27 cellular contexts compared by ENCODE assay signal in genomic region chr15:57443486-57443885, GRCh38.
"Had no signal": no experiment of that assay in that cellular context is flagged by ENCODE, and none has a peak within 500 bp of the region (broad histone marks: within the 10 kb centered on the region; RNA-seq: fewer than 3 reads in every experiment).

No MANE protein-coding gene starts in this region.

- H3K9me3 ChIP-seq: gastrocnemius medialis had no signal

- H3K27ac Mint-ChIP-seq: activated CD4-positive, alpha-beta memory T cell treated with anti-CD3 and anti-CD28 coated beads, Interleukin-2, amount 10 ng/mL, durations not matched to agents 7 days and 5 days; activated CD4-positive, alpha-beta T cell treated with anti-CD3 and anti-CD28 coated beads, Interleukin-2, amount 10 ng/mL, durations not matched to agents 7 days and 5 days; activated naive CD4-positive, alpha-beta T cell treated with anti-CD3 and anti-CD28 coated beads, Interleukin-2, amount 10 ng/mL, durations not matched to agents 7 days and 5 days; activated naive CD4-positive, alpha-beta T cell treated with anti-CD3 and anti-CD28 coated beads, Interleukin-2, amount 50 U/mL, for 72 hours; activated naive CD8-positive, alpha-beta T cell treated with anti-CD3 and anti-CD28 coated beads, Interleukin-2, amount 10 ng/mL, durations not matched to agents 7 days and 5 days; activated T-cell treated with anti-CD3 and anti-CD28 coated beads, Interleukin-2, amount 50 U/mL, for 24 hours; activated T-cell treated with anti-CD3 and anti-CD28 coated beads, Interleukin-2, amount 50 U/mL, for 72 hours; effector memory CD8-positive, alpha-beta T cell had no signal

- H3K36me3 ChIP-seq: brain microvascular endothelial cell, gastrocnemius medialis had no signal

- H3K9me3 Mint-ChIP-seq: activated CD4-positive, alpha-beta memory T cell treated with anti-CD3 and anti-CD28 coated beads, Interleukin-2, amount 10 ng/mL, durations not matched to agents 7 days and 5 days; activated CD4-positive, alpha-beta T cell treated with anti-CD3 and anti-CD28 coated beads, Interleukin-2, amount 10 ng/mL, durations not matched to agents 7 days and 5 days; activated naive CD4-positive, alpha-beta T cell treated with anti-CD3 and anti-CD28 coated beads, Interleukin-2, amount 10 ng/mL, durations not matched to agents 7 days and 5 days; activated naive CD4-positive, alpha-beta T cell treated with anti-CD3 and anti-CD28 coated beads, Interleukin-2, amount 50 U/mL, for 72 hours; activated naive CD8-positive, alpha-beta T cell treated with anti-CD3 and anti-CD28 coated beads, Interleukin-2, amount 10 ng/mL, durations not matched to agents 7 days and 5 days; activated T-cell treated with anti-CD3 and anti-CD28 coated beads, Interleukin-2, amount 50 U/mL, for 24 hours; activated T-cell treated with anti-CD3 and anti-CD28 coated beads, Interleukin-2, amount 50 U/mL, for 72 hours; effector memory CD8-positive, alpha-beta T cell had no signal

- DNase-seq: activated CD4-positive, alpha-beta memory T cell treated with anti-CD3 and anti-CD28 coated beads, Interleukin-2, amount 10 ng/mL, durations not matched to agents 7 days and 5 days; activated CD4-positive, alpha-beta T cell treated with anti-CD3 and anti-CD28 coated beads for 1 hour; activated CD4-positive, alpha-beta T cell treated with anti-CD3 and anti-CD28 coated beads for 4 hours; activated CD4-positive, alpha-beta T cell treated with anti-CD3 and anti-CD28 coated beads, Interleukin-2, amount 10 ng/mL, durations not matched to agents 7 days and 5 days; activated CD4-positive, alpha-beta T cell treated with anti-CD3 and anti-CD28 coated beads, Interleukin-2, amount 50 U/mL, for 4 hours; activated CD8-positive, alpha-beta memory T cell treated with anti-CD3 and anti-CD28 coated beads, Interleukin-2, amount 50 U/mL, for 48 hours; activated gamma-delta T cell; activated naive CD4-positive, alpha-beta T cell; activated naive CD4-positive, alpha-beta T cell treated with anti-CD3 and anti-CD28 coated beads, Interleukin-2, amount 10 ng/mL, durations not matched to agents 7 days and 5 days; activated naive CD8-positive, alpha-beta T cell treated with anti-CD3 and anti-CD28 coated beads, Interleukin-2, amount 10 ng/mL, durations not matched to agents 7 days and 5 days; activated T-cell treated with anti-CD3 and anti-CD28 coated beads for 4 hours; activated T-cell treated with anti-CD3 and anti-CD28 coated beads, Interleukin-2, amount 50 U/mL, for 24 hours; activated T-cell treated with anti-CD3 and anti-CD28 coated beads, Interleukin-2, amount 50 U/mL, for 72 hours; amniotic stem cell; anterior cingulate cortex; brain microvascular endothelial cell; caudate nucleus; cortex of kidney; dermis blood vessel endothelial cell; effector CD4-positive, alpha-beta T cell; effector memory CD8-positive, alpha-beta T cell; foreskin keratinocyte; gastrocnemius medialis; head of caudate nucleus; T-helper 2 cell had no signal

- H3K4me1 ChIP-seq: foreskin keratinocyte, gastrocnemius medialis had no signal

- H3K4me1 Mint-ChIP-seq: activated CD4-positive, alpha-beta memory T cell treated with anti-CD3 and anti-CD28 coated beads, Interleukin-2, amount 10 ng/mL, durations not matched to agents 7 days and 5 days; activated CD4-positive, alpha-beta T cell treated with anti-CD3 and anti-CD28 coated beads, Interleukin-2, amount 10 ng/mL, durations not matched to agents 7 days and 5 days; activated naive CD4-positive, alpha-beta T cell treated with anti-CD3 and anti-CD28 coated beads, Interleukin-2, amount 10 ng/mL, durations not matched to agents 7 days and 5 days; activated naive CD8-positive, alpha-beta T cell treated with anti-CD3 and anti-CD28 coated beads, Interleukin-2, amount 10 ng/mL, durations not matched to agents 7 days and 5 days had no signal

- H3K4me3 ChIP-seq: gastrocnemius medialis had no signal

- ATAC-seq: activated naive CD4-positive, alpha-beta T cell treated with anti-CD3 and anti-CD28 coated beads, Interleukin-2, amount 50 U/mL, for 72 hours; activated T-cell treated with anti-CD3 and anti-CD28 coated beads, Interleukin-2, amount 50 U/mL, for 72 hours; effector memory CD8-positive, alpha-beta T cell; esophagus mucosa; foreskin keratinocyte; gastrocnemius medialis had no signal

- H3K27ac ChIP-seq: brain microvascular endothelial cell, foreskin keratinocyte, gastrocnemius medialis had no signal

- H3K27me3 ChIP-seq: brain microvascular endothelial cell, foreskin keratinocyte, gastrocnemius medialis had no signal

- H3K4me3 Mint-ChIP-seq: activated CD4-positive, alpha-beta memory T cell treated with anti-CD3 and anti-CD28 coated beads, Interleukin-2, amount 10 ng/mL, durations not matched to agents 7 days and 5 days; activated CD4-positive, alpha-beta T cell treated with anti-CD3 and anti-CD28 coated beads, Interleukin-2, amount 10 ng/mL, durations not matched to agents 7 days and 5 days; activated naive CD4-positive, alpha-beta T cell treated with anti-CD3 and anti-CD28 coated beads, Interleukin-2, amount 10 ng/mL, durations not matched to agents 7 days and 5 days; activated naive CD8-positive, alpha-beta T cell treated with anti-CD3 and anti-CD28 coated beads, Interleukin-2, amount 10 ng/mL, durations not matched to agents 7 days and 5 days; activated T-cell treated with anti-CD3 and anti-CD28 coated beads, Interleukin-2, amount 50 U/mL, for 24 hours; activated T-cell treated with anti-CD3 and anti-CD28 coated beads, Interleukin-2, amount 50 U/mL, for 72 hours; effector memory CD8-positive, alpha-beta T cell had no signal

- H3K36me3 Mint-ChIP-seq: activated naive CD4-positive, alpha-beta T cell treated with anti-CD3 and anti-CD28 coated beads, Interleukin-2, amount 10 ng/mL, durations not matched to agents 7 days and 5 days; activated naive CD4-positive, alpha-beta T cell treated with anti-CD3 and anti-CD28 coated beads, Interleukin-2, amount 50 U/mL, for 72 hours; activated naive CD8-positive, alpha-beta T cell treated with anti-CD3 and anti-CD28 coated beads, Interleukin-2, amount 10 ng/mL, durations not matched to agents 7 days and 5 days had no signal
